In genomic region chr19:3444695-3445234, GRCh38 we compare ENCODE assay signal across 3 cellular contexts.
TF ChIP-seq lines count a peak whose summit lies in the region.

No MANE protein-coding gene starts in this region.

TF ChIP-seq in IMR-90, 13 proteins besides CTCF, POLR2A, EP300 and RAD21:
- TF ChIP-seq CHD1 (IDR thresholded peaks at IDR 0.05; ENCODE audit: low read depth, low read length) (no peak), FOS (IDR thresholded peaks at IDR 0.05; ENCODE audit: low read depth, low read length) (no peak), MXI1 (IDR thresholded peaks at IDR 0.05; ENCODE audit: borderline replicate concordance, low read depth, low read length) (no peak), MAZ (IDR thresholded peaks at IDR 0.05; ENCODE audit: borderline replicate concordance, low read depth, low read length) (no peak), ELK1 (IDR thresholded peaks at IDR 0.05; ENCODE audit: borderline replicate concordance, low read depth, low read length) (no peak), NFE2L2 (IDR thresholded peaks at IDR 0.05; ENCODE audit: low read depth, low read length) (no peak), RCOR1 (IDR thresholded peaks at IDR 0.05; ENCODE audit: insufficient replicate concordance, low read length) (no peak), CEBPB (IDR thresholded peaks at IDR 0.05; ENCODE audit: low read depth, low read length) (no peak), SMC3 (IDR thresholded peaks at IDR 0.05; ENCODE audit: low read depth, low read length) (no peak), RFX5 (IDR thresholded peaks at IDR 0.05; ENCODE audit: low read depth, low read length) (no peak), BHLHE40 (IDR thresholded peaks at IDR 0.05; ENCODE audit: low read depth, low read length) (no peak), USF2 (IDR thresholded peaks at IDR 0.05; ENCODE audit: low read depth, low read length) (no peak), MAFK (IDR thresholded peaks at IDR 0.05; ENCODE audit: low read depth, low read length) (no peak)

TF ChIP-seq in endothelial cell of umbilical vein, 7 proteins besides CTCF, POLR2A, EP300 and RAD21:
- no peak for TF ChIP-seq POLR2AphosphoS5 (IDR thresholded peaks at IDR 0.05; ENCODE audit: insufficient read depth, low read depth, low read length)
- TF ChIP-seq FOS (IDR thresholded peaks at IDR 0.05; ENCODE audit: borderline replicate concordance, insufficient read depth, low read length): no peak
- TF ChIP-seq MAX (IDR thresholded peaks at IDR 0.05; ENCODE audit: insufficient read depth, insufficient read length): peak; percentile 36
- no peak for TF ChIP-seq MYC (IDR thresholded peaks at IDR 0.05; ENCODE audit: low read depth, low read length)

TF ChIP-seq in neural cell, 6 proteins besides CTCF, POLR2A, EP300 and RAD21:
- TF ChIP-seq REST (IDR thresholded peaks at IDR 0.05; ENCODE audit: borderline replicate concordance) (no peak), MXI1 (conservative IDR thresholded peaks at IDR 0.05; ENCODE audit: poor library complexity, severe bottlenecking) (peak; percentile 11), EZH2 (IDR thresholded peaks at IDR 0.05; ENCODE audit: borderline replicate concordance, insufficient read depth, low read length, poor library complexity, severe bottlenecking) (no peak), POLR2AphosphoS5 (IDR thresholded peaks at IDR 0.05) (peak; percentile 7), TAF1 (IDR thresholded peaks at IDR 0.05; ENCODE audit: low read depth) (no peak)
